12 cellular contexts compared by ENCODE assay signal in the genomic region with DNA sequence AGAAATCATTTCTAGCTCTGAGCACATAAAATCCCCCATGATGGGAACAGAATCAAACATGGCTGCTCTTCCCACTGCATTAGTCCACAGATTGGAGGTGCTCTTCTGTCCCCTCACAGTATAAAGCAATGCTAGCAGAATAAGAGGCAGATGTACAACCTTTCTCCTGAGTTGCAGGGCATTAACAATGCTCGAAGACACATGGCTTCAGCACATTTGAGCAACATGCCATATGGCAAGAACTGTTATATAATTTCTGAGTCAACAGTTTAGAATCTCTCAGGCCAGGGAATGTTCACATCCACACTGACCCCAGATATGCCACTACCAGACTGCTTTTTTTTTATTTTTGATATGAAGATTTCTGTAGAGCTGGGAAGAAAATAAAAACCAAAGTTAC.
DNase-seq lines count a peak whose midpoint lies in the region; ATAC-seq and TF ChIP-seq lines count a peak whose summit lies in the region.
"Had no signal": no experiment of that assay in that cellular context is flagged by ENCODE, and none has a peak within 500 bp of the region (broad histone marks: within the 10 kb centered on the region; RNA-seq: fewer than 3 reads in every experiment).

No MANE protein-coding gene starts in this region.

- in situ Hi-C loops in Panc1 (cut with HindIII; ENCODE audit: low pct_unique_long_range_greater_than_20kb, low sequenced_read_pairs): no loop called here

- no peak overlapping the region for H3K4me3 ChIP-seq in Panc1 (ENCODE audit: low read depth in 2 of 2, low read length in 2 of 2)
- H3K4me3 ChIP-seq in Peyer's patch: no peak overlapping the region

- H3K36me3 ChIP-seq in Panc1 (ENCODE audit: control insufficient read depth, insufficient read depth, low read length): no peaks in the 10 kb centered on the region
- H3K36me3 ChIP-seq in Peyer's patch: no peaks in the 10 kb centered on the region

- peak; percentile 50 for DNase-seq in Daoy (ENCODE audit: low read depth)
- no peak for DNase-seq in Panc1 (ENCODE audit: low read depth, low spot score)
- DNase-seq in epithelial cell of prostate (ENCODE audit: low read depth, low spot score): no peak
- DNase-seq in osteocyte (ENCODE audit: extremely low spot score, unreplicated experiment): no peak
- no peak for DNase-seq in Peyer's patch
- DNase-seq in HK-2 (ENCODE audit: unreplicated experiment): no peak
- DNase-seq: CD8-positive, alpha-beta memory T cell; MV-4-11 had no signal

- H3K4me3 Mint-ChIP-seq in osteocyte (ENCODE audit: unreplicated experiment): no peak overlapping the region
- H3K4me3 Mint-ChIP-seq: CD8-positive, alpha-beta memory T cell; memory B cell had no signal

- H3K27me3 ChIP-seq in Panc1 (ENCODE audit: control insufficient read depth, insufficient read depth, low read length) (no peaks in the 10 kb centered on the region), Peyer's patch (no peaks in the 10 kb centered on the region)

- H3K4me1 ChIP-seq in Panc1 (ENCODE audit: control insufficient read depth, insufficient read depth, low read length) (peaks cover 50% of the 10 kb centered on the region), Peyer's patch (no peaks in the 10 kb centered on the region)

- peaks cover 43% of the 10 kb centered on the region for H3K4me1 Mint-ChIP-seq in osteocyte (ENCODE audit: unreplicated experiment)
- H3K4me1 Mint-ChIP-seq: CD8-positive, alpha-beta memory T cell; memory B cell had no signal

- H3K9me3 Mint-ChIP-seq in osteocyte (ENCODE audit: unreplicated experiment): no peaks in the 10 kb centered on the region
- H3K9me3 Mint-ChIP-seq: CD8-positive, alpha-beta memory T cell; memory B cell had no signal

- no TSS peak for BruUV-seq in Panc1 (replicated peaks; lab: Mats Ljungman, UMichigan)

- H3K27ac Mint-ChIP-seq in osteocyte (ENCODE audit: unreplicated experiment): peak overlapping the region; percentile 56
- H3K27ac Mint-ChIP-seq: CD8-positive, alpha-beta memory T cell; memory B cell had no signal

- no peaks in the 10 kb centered on the region for H3K27me3 Mint-ChIP-seq in osteocyte (ENCODE audit: unreplicated experiment)
- H3K27me3 Mint-ChIP-seq: memory B cell had no signal

- ATAC-seq in Panc1 (no peak), GM21723 (IDR thresholded peaks at IDR 0.05; ENCODE audit: unreplicated experiment) (no peak), HG03095 (IDR thresholded peaks at IDR 0.05; ENCODE audit: unreplicated experiment) (no peak)

- TF ChIP-seq CTCF in Panc1 (IDR thresholded peaks at IDR 0.05): no peak
- TF ChIP-seq CTCF in osteocyte (IDR thresholded peaks at IDR 0.05): no peak
- no peak for TF ChIP-seq CTCF in Peyer's patch (IDR thresholded peaks at IDR 0.05)

- H3K36me3 Mint-ChIP-seq in osteocyte (ENCODE audit: unreplicated experiment): peaks cover 10% of the 10 kb centered on the region
- H3K36me3 Mint-ChIP-seq: CD8-positive, alpha-beta memory T cell had no signal

- POLR2A ChIA-PET in Panc1 (lab: Charles Lee): no interaction called here

- H3K9me3 ChIP-seq in Panc1 (ENCODE audit: control insufficient read depth, insufficient read depth, low read depth, low read length): no peaks in the 10 kb centered on the region
- H3K9me3 ChIP-seq in Peyer's patch: no peaks in the 10 kb centered on the region

- intact Hi-C loops in Panc1 (cut with micrococcal nuclease; ENCODE audit: unreplicated experiment): loop anchor here (10.0 kb wide), 2 partner anchors 117 to 257 kb away; a partner anchor contains a TSS

- H3K27ac ChIP-seq in Panc1 (ENCODE audit: low read length): peak overlapping the region; percentile 18
- peak overlapping the region; percentile 95 for H3K27ac ChIP-seq in epithelial cell of prostate
- peak overlapping the region in 1 of 4 donors; percentile 3 for H3K27ac ChIP-seq in Peyer's patch
- H3K27ac ChIP-seq: SK-N-MC had no signal

- CTCF ChIA-PET in Panc1 (lab: Charles Lee): no interaction called here

- TF ChIP-seq POLR2A in Peyer's patch (IDR thresholded peaks at IDR 0.05): no peak
